In genomic region chr20:50496773-50497375, GRCh38 we compare ENCODE assay signal across 17 cellular contexts. TPM values are rescaled to one million over a fixed set of nuclear protein-coding genes. Genes with fewer than 3 reads are reported as not detected.
DNase-seq lines count a peak whose midpoint lies in the region; ATAC-seq, FAIRE-seq and TF ChIP-seq lines count a peak whose summit lies in the region.
"Had no signal": no experiment of that assay in that cellular context is flagged by ENCODE, and none has a peak within 500 bp of the region (broad histone marks: within the 10 kb centered on the region; RNA-seq: fewer than 3 reads in every experiment).

No MANE protein-coding gene starts in this region.

- no peaks in the 10 kb centered on the region for H3K27me3 ChIP-seq in GM23338 (ENCODE audit: insufficient read depth)
- H3K27me3 ChIP-seq in bronchial epithelial cell (ENCODE audit: control insufficient read depth, insufficient read depth, low read length): no peaks in the 10 kb centered on the region
- H3K27me3 ChIP-seq in adrenal gland: no peaks in the 10 kb centered on the region

- no peaks in the 10 kb centered on the region for H3K9me3 Mint-ChIP-seq in GM23338
- peaks cover 3% of the 10 kb centered on the region for H3K9me3 Mint-ChIP-seq in stimulated activated memory B cell treated with anti-CD40 and anti-IgM and Interleukin-4, amounts not matched to agents 10 μg/mL and 1 μg/mL and 100 μg/mL, for 72 hours
- H3K9me3 Mint-ChIP-seq: activated CD4-positive, alpha-beta T cell treated with anti-CD3 and anti-CD28 coated beads, Interleukin-2, amount 10 ng/mL, durations not matched to agents 7 days and 5 days; activated T-cell treated with anti-CD3 and anti-CD28 coated beads, Interleukin-2, amount 50 U/mL, for 72 hours; CD4-positive, alpha-beta T cell; T-helper 2 cell treated with Interferon-gamma antibody and Interleukin-4, amounts not matched to agents 5 μg/mL and 100 μg/mL, for 36 hours had no signal

- WGBS in adrenal gland, 4 donors: 69 to 78% (median 75%) methylated on average over 4 to 5 of the region's 5 CpGs

- no peaks in the 10 kb centered on the region for H4K20me1 ChIP-seq in GM23338 (replicated peaks; ENCODE audit: insufficient read depth)

- no peaks in the 10 kb centered on the region; the same call in 1 of the 2 replicates for H3K9me2 ChIP-seq in GM23338 (ENCODE audit: insufficient read depth)

- peak overlapping the region; percentile 15; the same call in 1 of the 2 replicates for H2AFZ ChIP-seq in GM23338

- TF ChIP-seq CTCF in GM23338 (conservative IDR thresholded peaks at IDR 0.05; ENCODE audit: low read depth in 2 of 2): no peak
- no peak for TF ChIP-seq CTCF in bronchial epithelial cell (IDR thresholded peaks at IDR 0.05; ENCODE audit: insufficient read depth, low read length, severe bottlenecking)
- no peak for TF ChIP-seq CTCF in adrenal gland (IDR thresholded peaks at IDR 0.05)

- H3K79me2 ChIP-seq in GM23338 (replicated peaks; ENCODE audit: insufficient read depth): no peaks in the 10 kb centered on the region

- H3K36me3 ChIP-seq in GM23338 (ENCODE audit: insufficient read depth) (no peaks in the 10 kb centered on the region), bronchial epithelial cell (ENCODE audit: control insufficient read depth, insufficient read depth, low read length) (no peaks in the 10 kb centered on the region), adrenal gland (replicated peaks in 1 of 2) (no peaks in the 10 kb centered on the region)
- H3K36me3 ChIP-seq: thoracic aorta had no signal

- H3K27ac ChIP-seq in GM23338 (ENCODE audit: low read depth): no peak overlapping the region
- no peak overlapping the region for H3K27ac ChIP-seq in adrenal gland

- no peak overlapping the region for H3K4me3 ChIP-seq in GM23338
- no peak overlapping the region for H3K4me3 ChIP-seq in bronchial epithelial cell (ENCODE audit: low read depth, low read length)
- H3K4me3 ChIP-seq in adrenal gland: no peak overlapping the region
- H3K4me3 ChIP-seq: thoracic aorta had no signal

- TF ChIP-seq POLR2A in adrenal gland (IDR thresholded peaks at IDR 0.05): no peak

- DNase-seq in GM23338 (ENCODE audit: low spot score): no peak
- peak; percentile 56 for DNase-seq in NOMO-1 treated with DMSO at 0.1 percent for 48 hours (lab: John Stamatoyannopoulos, UW; ENCODE audit: unreplicated experiment)
- peak; percentile 99 for DNase-seq in bronchial epithelial cell (ENCODE audit: low read depth)
- DNase-seq in C1 segment of cervical spinal cord (lab: John Stamatoyannopoulos, UW): no peak
- no peak for DNase-seq in adrenal gland
- no peak for DNase-seq in NCI-H774 (lab: John Stamatoyannopoulos, UW)
- DNase-seq: activated CD4-positive, alpha-beta T cell treated with anti-CD3 and anti-CD28 coated beads, Interleukin-2, amount 10 ng/mL, durations not matched to agents 7 days and 5 days; activated T-cell treated with anti-CD3 and anti-CD28 coated beads, Interleukin-2, amount 50 U/mL, for 72 hours; CD4-positive, alpha-beta T cell; hippocampal formation; NCI-H1436; NCI-H510A; posterior cingulate gyrus; SHP77 had no signal

- H3K4me1 ChIP-seq in GM23338 (ENCODE audit: insufficient read depth): no peaks in the 10 kb centered on the region
- H3K4me1 ChIP-seq in adrenal gland (replicated peaks in 1 of 2): no peaks in the 10 kb centered on the region

- no peak for ATAC-seq in GM23338
- peak; percentile 51 for ATAC-seq in stimulated activated memory B cell treated with anti-CD40 and anti-IgM and Interleukin-4, amounts not matched to agents 10 μg/mL and 1 μg/mL and 100 μg/mL, for 72 hours
- ATAC-seq: activated T-cell treated with anti-CD3 and anti-CD28 coated beads, Interleukin-2, amount 50 U/mL, for 72 hours had no signal

- no peak overlapping the region for H3K4me3 Mint-ChIP-seq in GM23338
- no peak overlapping the region for H3K4me3 Mint-ChIP-seq in stimulated activated memory B cell treated with anti-CD40 and anti-IgM and Interleukin-4, amounts not matched to agents 10 μg/mL and 1 μg/mL and 100 μg/mL, for 72 hours
- H3K4me3 Mint-ChIP-seq: activated CD4-positive, alpha-beta T cell treated with anti-CD3 and anti-CD28 coated beads, Interleukin-2, amount 10 ng/mL, durations not matched to agents 7 days and 5 days; activated T-cell treated with anti-CD3 and anti-CD28 coated beads, Interleukin-2, amount 50 U/mL, for 72 hours; CD4-positive, alpha-beta T cell; T-helper 2 cell treated with Interferon-gamma antibody and Interleukin-4, amounts not matched to agents 5 μg/mL and 100 μg/mL, for 36 hours had no signal

- H3K36me3 Mint-ChIP-seq in GM23338 (ENCODE audit: low read depth): no peaks in the 10 kb centered on the region
- no peaks in the 10 kb centered on the region for H3K36me3 Mint-ChIP-seq in stimulated activated memory B cell treated with anti-CD40 and anti-IgM and Interleukin-4, amounts not matched to agents 10 μg/mL and 1 μg/mL and 100 μg/mL, for 72 hours

- H3F3A ChIP-seq in GM23338 (replicated peaks; ENCODE audit: low read depth): no peaks in the 10 kb centered on the region

- intact Hi-C loops in adrenal gland (cut with DNase I): no loop called here

- no peak for FAIRE-seq in bronchial epithelial cell (lab: Jason Lieb, UNC)

- H3K27ac Mint-ChIP-seq in GM23338: no peak overlapping the region
- H3K27ac Mint-ChIP-seq in stimulated activated memory B cell treated with anti-CD40 and anti-IgM and Interleukin-4, amounts not matched to agents 10 μg/mL and 1 μg/mL and 100 μg/mL, for 72 hours: peak overlapping the region; percentile 92
- H3K27ac Mint-ChIP-seq: activated CD4-positive, alpha-beta T cell treated with anti-CD3 and anti-CD28 coated beads, Interleukin-2, amount 10 ng/mL, durations not matched to agents 7 days and 5 days; activated T-cell treated with anti-CD3 and anti-CD28 coated beads, Interleukin-2, amount 50 U/mL, for 72 hours; CD4-positive, alpha-beta T cell; T-helper 2 cell treated with Interferon-gamma antibody and Interleukin-4, amounts not matched to agents 5 μg/mL and 100 μg/mL, for 36 hours had no signal

- no peak overlapping the region for H3K4me2 ChIP-seq in GM23338

- peaks cover 2% of the 10 kb centered on the region for H3K27me3 Mint-ChIP-seq in GM23338 (ENCODE audit: insufficient read depth, low read depth, poor library complexity)
- no peaks in the 10 kb centered on the region for H3K27me3 Mint-ChIP-seq in stimulated activated memory B cell treated with anti-CD40 and anti-IgM and Interleukin-4, amounts not matched to agents 10 μg/mL and 1 μg/mL and 100 μg/mL, for 72 hours
- H3K27me3 Mint-ChIP-seq: activated CD4-positive, alpha-beta T cell treated with anti-CD3 and anti-CD28 coated beads, Interleukin-2, amount 10 ng/mL, durations not matched to agents 7 days and 5 days; CD4-positive, alpha-beta T cell had no signal

- H3K4me1 Mint-ChIP-seq in GM23338: no peaks in the 10 kb centered on the region
- H3K4me1 Mint-ChIP-seq in stimulated activated memory B cell treated with anti-CD40 and anti-IgM and Interleukin-4, amounts not matched to agents 10 μg/mL and 1 μg/mL and 100 μg/mL, for 72 hours: peaks cover 74% of the 10 kb centered on the region

- no peaks in the 10 kb centered on the region for H3K9me3 ChIP-seq in adrenal gland (replicated peaks in 1 of 3)
- H3K9me3 ChIP-seq: thoracic aorta had no signal

TF ChIP-seq in GM23338, 12 proteins besides CTCF, POLR2A, EP300 and RAD21:
- TF ChIP-seq ZNF331 (CRISPR knock-in tag; IDR thresholded peaks at IDR 0.05; ENCODE audit: low read depth): no peak
- no peak for TF ChIP-seq EZH2 (IDR thresholded peaks at IDR 0.05; ENCODE audit: low read depth, unreplicated experiment)
- TF ChIP-seq ETS1 (IDR thresholded peaks at IDR 0.05): no peak
- TF ChIP-seq NANOG (IDR thresholded peaks at IDR 0.05; ENCODE audit: borderline replicate concordance): no peak
- TF ChIP-seq EZH2phosphoT487 (IDR thresholded peaks at IDR 0.05; ENCODE audit: unreplicated experiment): no peak
TF ChIP-seq in GM23338: peak in this region for 0.

RNA-seq across cellular contexts. Expression of gene PTPN1, which starts 13.3 kb away (rescaled TPM):
- total RNA-seq in GM23338 (2014; rRNA removed; shearing (Covaris generic)): 26.2 and 26.4 TPM in 2 replicates
- polyA plus RNA-seq in GM23338 (2016; fragmentation: Nextera tagmentation; extraction: Ambion mirVana): 16.9 and 18.9 TPM in 2 replicates
- total RNA-seq in bronchial epithelial cell: 18.4 and 29.6 TPM in 2 replicates
- total RNA-seq in adrenal gland: 10 to 100 TPM; 31.0 to 49.2 (median 36.3) TPM
- polyA plus RNA-seq in adrenal gland: 10 to 100 TPM; 17.0 to 49.0 (median 24.5) TPM

Comparison
In these comparisons a context has a peak if more than half of its experiments do, and no peak if none do; other contexts are left out.
1. DNase-seq: peak in NOMO-1 treated with DMSO at 0.1 percent for 48 hours (single experiment) and bronchial epithelial cell (single experiment); none in GM23338 (single experiment), C1 segment of cervical spinal cord (0 of 14), adrenal gland (0 of 7) and NCI-H774 (single experiment).